ENCODE assay signal across 9 cellular contexts in genomic region chr4:77473509-77473908, GRCh38.
DNase-seq lines count a peak whose midpoint lies in the region; ATAC-seq and TF ChIP-seq lines count a peak whose summit lies in the region.
"Had no signal": no experiment of that assay in that cellular context is flagged by ENCODE, and none has a peak within 500 bp of the region (broad histone marks: within the 10 kb centered on the region; RNA-seq: fewer than 3 reads in every experiment).

No MANE protein-coding gene starts in this region.

- H3K27ac ChIP-seq in HEK293 (ENCODE audit: extremely low read depth, low read depth, low read length) (no peak overlapping the region), VCaP (no peak overlapping the region), neuronal stem cell (replicated peaks; ENCODE audit: low read length) (no peak overlapping the region)
- H3K27ac ChIP-seq: gastroesophageal sphincter had no signal

- H3K4me3 ChIP-seq in HEK293 (ENCODE audit: low read depth, low read length) (no peak overlapping the region), neuronal stem cell (ENCODE audit: low read length in 2 of 2) (no peak overlapping the region)
- H3K4me3 ChIP-seq: gastroesophageal sphincter had no signal

- no peak overlapping the region for H2BK120ac ChIP-seq in neuronal stem cell (ENCODE audit: low read depth, low read length)

- TF ChIP-seq CTCF in HEK293 (tag by site-specific recombination; IDR thresholded peaks at IDR 0.05), result no peak
- peak; percentile 68 for TF ChIP-seq CTCF in VCaP (conservative IDR thresholded peaks at IDR 0.05)

- no CpG with 5 or more reads among the region's 1 CpG for WGBS in neuronal stem cell (ENCODE audit: extremely low coverage in 2 of 2, insufficient read length in 2 of 2, insufficient replicate concordance in 1 of 2), 2 donors

- H3K14ac ChIP-seq in neuronal stem cell (ENCODE audit: low read length), result no peak overlapping the region

- H4K91ac ChIP-seq in neuronal stem cell (ENCODE audit: low read depth, low read length, poor library complexity), result no peak overlapping the region

- no peak overlapping the region for H2BK12ac ChIP-seq in neuronal stem cell (ENCODE audit: low read length)

- no peak overlapping the region for H3K18ac ChIP-seq in neuronal stem cell (ENCODE audit: low read length)

- CTCF ChIA-PET in HEK293 (lab: Yijun Ruan, JAX), result interaction anchor here (0.9 to 2.4 kb wide), 7 partner anchors 8 to 128 kb away, joined by 3 to 10 read pairs (median 4); no protein-coding TSS in a partner anchor

- H2BK15ac ChIP-seq in neuronal stem cell (ENCODE audit: low read length), result no peak overlapping the region

- no peaks in the 10 kb centered on the region for H3K79me1 ChIP-seq in neuronal stem cell (ENCODE audit: low read depth, low read length)

- H3K36me3 ChIP-seq in HEK293 (ENCODE audit: control insufficient read depth in 2 of 2, insufficient read depth in 1 of 2, low read length in 2 of 2), result no peaks in the 10 kb centered on the region
- H3K36me3 ChIP-seq in neuronal stem cell (replicated peaks in 1 of 2; ENCODE audit: control insufficient read depth in 2 of 2, insufficient read depth in 2 of 2, low read length in 2 of 2), result no peaks in the 10 kb centered on the region
- H3K36me3 ChIP-seq: gastroesophageal sphincter had no signal

- no peak overlapping the region for H3K23ac ChIP-seq in neuronal stem cell (ENCODE audit: low read depth, low read length, poor library complexity)

- no peak for ATAC-seq in HG03045 (IDR thresholded peaks at IDR 0.05; ENCODE audit: unreplicated experiment)
- ATAC-seq in HG02763 (IDR thresholded peaks at IDR 0.05; ENCODE audit: unreplicated experiment), result no peak
- ATAC-seq: gastroesophageal sphincter had no signal

- no peak overlapping the region for H3K4ac ChIP-seq in neuronal stem cell (ENCODE audit: low read length)

- no peak overlapping the region for H2AK5ac ChIP-seq in neuronal stem cell (ENCODE audit: low read depth, low read length)

- no peak overlapping the region for H2BK5ac ChIP-seq in neuronal stem cell (ENCODE audit: low read length)

- H4K8ac ChIP-seq in neuronal stem cell (ENCODE audit: low read depth, low read length), result no peak overlapping the region

- H3K4me1 ChIP-seq in HEK293 (ENCODE audit: control insufficient read depth, insufficient read depth, low read length) (no peaks in the 10 kb centered on the region), neuronal stem cell (ENCODE audit: control insufficient read depth in 2 of 2, insufficient read depth in 1 of 2, low read depth in 1 of 2, low read length in 2 of 2) (no peaks in the 10 kb centered on the region)
- H3K4me1 ChIP-seq: gastroesophageal sphincter had no signal

- no peak overlapping the region for H3K9ac ChIP-seq in neuronal stem cell (ENCODE audit: low read depth, low read length, poor library complexity)

- no peaks in the 10 kb centered on the region for H3K27me3 ChIP-seq in neuronal stem cell (ENCODE audit: control insufficient read depth in 3 of 3, insufficient read depth in 3 of 3, low read depth in 1 of 3, low read length in 3 of 3)
- H3K27me3 ChIP-seq: gastroesophageal sphincter had no signal

- H3K9me3 ChIP-seq in HEK293 (ENCODE audit: control insufficient read depth, insufficient read depth, low read depth, low read length) (no peaks in the 10 kb centered on the region), neuronal stem cell (replicated peaks in 1 of 2; ENCODE audit: control insufficient read depth in 2 of 2, insufficient read depth in 1 of 2, low read depth in 1 of 2, low read length in 2 of 2) (no peaks in the 10 kb centered on the region)

- peak; percentile 8 for DNase-seq in EH (ENCODE audit: low read depth)
- DNase-seq in kidney glomerular epithelial cell (lab: John Stamatoyannopoulos, UW), result peak; percentile 8
- no peak for DNase-seq in activated naive CD4-positive, alpha-beta T cell treated with anti-CD3 and anti-CD28 coated beads, Interleukin-2, amount 50 U/mL, for 16 hours
- no peak for DNase-seq in neuronal stem cell (ENCODE audit: low spot score)

- POLR2A ChIA-PET in HEK293 (lab: Yijun Ruan, JAX), result no interaction called here

- no peak overlapping the region for H3K4me2 ChIP-seq in neuronal stem cell (ENCODE audit: insufficient read depth, low read length, poor library complexity, severe bottlenecking)

- no peak overlapping the region for H2AFZ ChIP-seq in neuronal stem cell (ENCODE audit: low read length)

TF ChIP-seq in HEK293, 187 proteins besides CTCF, POLR2A, EP300 and RAD21:
- TF ChIP-seq SCRT2 (tag by site-specific recombination; IDR thresholded peaks at IDR 0.05) (peak; percentile 52; the same call in 1 of the 2 replicates), SCRT1 (tag by site-specific recombination; IDR thresholded peaks at IDR 0.05; ENCODE audit: borderline replicate concordance) (0 out of 2 replicates have a peak, but pooled peaks have one; percentile 18), ZNF610 (tag by site-specific recombination; IDR thresholded peaks at IDR 0.05; ENCODE audit: borderline replicate concordance) (no peak)

Comparison
In these comparisons a context has a peak if more than half of its experiments do, and no peak if none do; other contexts are left out.
1. DNase-seq: peak in EH (single experiment) and kidney glomerular epithelial cell (single experiment); none in activated naive CD4-positive, alpha-beta T cell treated with anti-CD3 and anti-CD28 coated beads, Interleukin-2, amount 50 U/mL, for 16 hours (single experiment) and neuronal stem cell (single experiment).